1 cellular context compared by ENCODE assay signal in genomic region chr6:17928514-17929430, GRCh38.
TF ChIP-seq lines count a peak whose summit lies in the region.

No MANE protein-coding gene starts in this region.

TF ChIP-seq in K562, 482 proteins besides CTCF, POLR2A, EP300 and RAD21:
- TF ChIP-seq ZBTB7A (IDR thresholded peaks at IDR 0.05; ENCODE audit: borderline replicate concordance, control insufficient read depth, low read depth, low read length) (peak; percentile 33; the same call in 1 of the 2 replicates), ZEB2 (IDR thresholded peaks at IDR 0.05) (0 out of 2 replicates have a peak, but pooled peaks have one; percentile 28), ETV6 (IDR thresholded peaks at IDR 0.05; ENCODE audit: borderline replicate concordance in 1 of 2, low read depth in 2 of 2, low read length in 1 of 2) (no peak), ETV6 (CRISPR knock-in tag; IDR thresholded peaks at IDR 0.05; ENCODE audit: borderline replicate concordance) (no peak)
TF ChIP-seq in K562: peak in this region for 2.
